In genomic region chr22:38228873-38229740, GRCh38 we compare ENCODE assay signal across 8 cellular contexts. TPM values are rescaled to one million over a fixed set of nuclear protein-coding genes. Genes with fewer than 3 reads are reported as not detected.
DNase-seq lines count a peak whose midpoint lies in the region; ATAC-seq lines count a peak whose summit lies in the region.

No MANE protein-coding gene starts in this region.

- peaks cover 8% of the 10 kb centered on the region for H3K4me1 ChIP-seq in mesodermal cell (ENCODE audit: control insufficient read depth, insufficient read depth, low read length, poor library complexity, severe bottlenecking)

- WGBS in mesodermal cell (ENCODE audit: insufficient coverage in 2 of 2), 2 experiments: 87 to 95% methylated on average over 8 to 11 of the region's 14 CpGs

- H3K4me3 ChIP-seq in mesodermal cell (ENCODE audit: extremely low read depth, insufficient read depth, low read length, poor library complexity, severe bottlenecking): no peak overlapping the region

- peak; percentile 77 for DNase-seq in Right ventricle myocardium inferior (ENCODE audit: missing footprints)
- no peak for DNase-seq in cardiac septum (ENCODE audit: low spot score)
- DNase-seq in inferior parietal cortex (ENCODE audit: extremely low spot score): no peak
- no peak for DNase-seq in stimulated activated CD4-positive, alpha-beta T cell treated with anti-CD3 and anti-CD28 coated beads, Interleukin-4, amount 100 ng/mL, for 24 hours
- DNase-seq in HuH-7.5 (ENCODE audit: low spot score): no peak

- intact Hi-C loops in Right ventricle myocardium inferior (cut with DNase I) (no loop called here), cardiac septum (cut with DNase I) (no loop called here)

- ATAC-seq in Right ventricle myocardium inferior: peak; percentile 44
- ATAC-seq in GM19463 (IDR thresholded peaks at IDR 0.05; ENCODE audit: unreplicated experiment): no peak

- no peaks in the 10 kb centered on the region for H3K9me3 ChIP-seq in mesodermal cell (ENCODE audit: control insufficient read depth, low read length)

- peaks cover 88% of the 10 kb centered on the region for H3K36me3 ChIP-seq in mesodermal cell (ENCODE audit: control insufficient read depth, insufficient read depth, low read length)

- peak overlapping the region; percentile 89 for H3K27ac ChIP-seq in cingulate gyrus (ENCODE audit: low read depth, low read length)
- H3K27ac ChIP-seq in mesodermal cell (ENCODE audit: low read depth, low read length, severe bottlenecking): peak overlapping the region; percentile 48

RNA-seq across cellular contexts. Expression of gene MAFF, which starts 27.3 kb away (rescaled TPM):
- 4.7 TPM for total RNA-seq in Right ventricle myocardium inferior
- total RNA-seq in cardiac septum: 9.8 TPM
- polyA plus RNA-seq in mesodermal cell (2013, experiment 1 of 2): 18.8 TPM
- 14.8 TPM for polyA plus RNA-seq in mesodermal cell (2013, experiment 2 of 2)

RNA-seq across cellular contexts. Expression of gene TMEM184B, which starts 43.7 kb away (rescaled TPM):
- total RNA-seq in Right ventricle myocardium inferior (43.1 TPM), cardiac septum (58.1 TPM)
- 68.7 TPM for polyA plus RNA-seq in mesodermal cell (2013, experiment 1 of 2)
- 53.5 TPM for polyA plus RNA-seq in mesodermal cell (2013, experiment 2 of 2)

RNA-seq across cellular contexts. Expression of gene PLA2G6, which starts 47.5 kb away (rescaled TPM):
- total RNA-seq in Right ventricle myocardium inferior (11.4 TPM), cardiac septum (12.5 TPM)
- 17.3 TPM for polyA plus RNA-seq in mesodermal cell (2013, experiment 1 of 2)
- 16.0 TPM for polyA plus RNA-seq in mesodermal cell (2013, experiment 2 of 2)
